In genomic region chr5:157669701-157670097, GRCh38 we compare ENCODE assay signal across 18 cellular contexts. TPM values are rescaled to one million over a fixed set of nuclear protein-coding genes. Genes with fewer than 3 reads are reported as not detected.
DNase-seq lines count a peak whose midpoint lies in the region; ATAC-seq and TF ChIP-seq lines count a peak whose summit lies in the region.
"Had no signal": no experiment of that assay in that cellular context is flagged by ENCODE, and none has a peak within 500 bp of the region (broad histone marks: within the 10 kb centered on the region; RNA-seq: fewer than 3 reads in every experiment).

No MANE protein-coding gene starts in this region.

- peaks cover 5% of the 10 kb centered on the region for H3K9me3 Mint-ChIP-seq in activated CD4-positive, alpha-beta T cell treated with anti-CD3 and anti-CD28 coated beads, Interleukin-2, amount 10 ng/mL, durations not matched to agents 24 days and 14 days
- H3K9me3 Mint-ChIP-seq in effector memory CD8-positive, alpha-beta T cell: no peaks in the 10 kb centered on the region
- H3K9me3 Mint-ChIP-seq in osteocyte (ENCODE audit: unreplicated experiment): no peaks in the 10 kb centered on the region

- H3K36me3 ChIP-seq in PC-3 (ENCODE audit: low read depth, low read length): no peaks in the 10 kb centered on the region
- H3K36me3 ChIP-seq: adrenal gland, lower lobe of right lung, right lobe of liver, tibial nerve had no signal

- peak overlapping the region; percentile 96 for H3K4me3 Mint-ChIP-seq in activated CD4-positive, alpha-beta T cell treated with anti-CD3 and anti-CD28 coated beads, Interleukin-2, amount 10 ng/mL, durations not matched to agents 24 days and 14 days
- peak overlapping the region; percentile 88 to 90 for H3K4me3 Mint-ChIP-seq in effector memory CD8-positive, alpha-beta T cell
- no peak overlapping the region for H3K4me3 Mint-ChIP-seq in osteocyte (ENCODE audit: unreplicated experiment)

- intact Hi-C loops in activated CD4-positive, alpha-beta T cell treated with anti-CD3 and anti-CD28 coated beads, Interleukin-2, amount 10 ng/mL, durations not matched to agents 24 days and 14 days (cut with micrococcal nuclease): loop anchor here (1.0 to 5.0 kb wide), 4 partner anchors 49 to 97 kb away; partner anchors contain the start of gene LSM11
- intact Hi-C loops in PC-3 (cut with micrococcal nuclease): loop anchor here (1.0 to 5.0 kb wide), 8 partner anchors 41 to 297 kb away; partner anchors contain the start of genes ADAM19 and LSM11

- peak overlapping the region; percentile 0 for H3K27ac Mint-ChIP-seq in activated CD4-positive, alpha-beta T cell treated with anti-CD3 and anti-CD28 coated beads, Interleukin-2, amount 10 ng/mL, durations not matched to agents 24 days and 14 days
- H3K27ac Mint-ChIP-seq in effector memory CD8-positive, alpha-beta T cell: peak overlapping the region in 1 of 2 donors; percentile 79
- no peak overlapping the region for H3K27ac Mint-ChIP-seq in osteocyte (ENCODE audit: unreplicated experiment)

- H2AFZ ChIP-seq in PC-3 (ENCODE audit: low read length): no peak overlapping the region

- no peaks in the 10 kb centered on the region for H3F3A ChIP-seq in PC-3 (ENCODE audit: low read length, unreplicated experiment)

- CTCF ChIA-PET in PC-3 (lab: Charles Lee): interaction anchor here (0.5 to 1.1 kb wide), 3 partner anchors 28 to 198 kb away, joined by 3 read pairs; no protein-coding TSS in a partner anchor

- H3K79me2 ChIP-seq in PC-3 (ENCODE audit: low read length): peaks cover 8% of the 10 kb centered on the region; the same call in 1 of the 2 replicates

- no peak for DNase-seq in activated CD4-positive, alpha-beta T cell treated with anti-CD3 and anti-CD28 coated beads, Interleukin-2, amount 10 ng/mL, durations not matched to agents 24 days and 14 days
- no peak for DNase-seq in activated CD4-positive, alpha-beta T cell treated with anti-CD3 and anti-CD28 coated beads, Interleukin-2, amount 50 U/mL, for 48 hours
- DNase-seq in PC-3 (no peak), osteocyte (ENCODE audit: extremely low spot score, unreplicated experiment) (peak; percentile 51), NCI-H187 (lab: John Stamatoyannopoulos, UW) (no peak), SK-N-DZ (ENCODE audit: low spot score) (no peak), D341Med (ENCODE audit: low spot score) (no peak)
- no peak for DNase-seq in effector memory CD8-positive, alpha-beta T cell
- DNase-seq: adrenal gland, lower lobe of right lung, SHP77 treated with DMSO at 0.1 percent for 48 hours had no signal

- no peaks in the 10 kb centered on the region for H3K27me3 ChIP-seq in PC-3 (ENCODE audit: low read length)
- H3K27me3 ChIP-seq: right lobe of liver had no signal

- H4K20me1 ChIP-seq in PC-3 (ENCODE audit: low read length): no peaks in the 10 kb centered on the region

- H3K9me2 ChIP-seq in PC-3 (replicated peaks; ENCODE audit: low read length): no peaks in the 10 kb centered on the region

- peak overlapping the region; percentile 91 for H3K27ac ChIP-seq in PC-3 (ENCODE audit: low read length)
- H3K27ac ChIP-seq: A549, adrenal gland, foreskin keratinocyte, GM23248, lower lobe of right lung, right lobe of liver, tibial nerve had no signal

- TF ChIP-seq CTCF in PC-3 (conservative IDR thresholded peaks at IDR 0.05; ENCODE audit: low read depth, low read length): no peak
- TF ChIP-seq CTCF in osteocyte (IDR thresholded peaks at IDR 0.05): no peak

- peaks cover 31% of the 10 kb centered on the region for H3K4me1 ChIP-seq in PC-3 (ENCODE audit: insufficient read depth, low read length)

- H3K4me2 ChIP-seq in PC-3 (ENCODE audit: low read length): peak overlapping the region; percentile 83

- H3K27me3 Mint-ChIP-seq in activated CD4-positive, alpha-beta T cell treated with anti-CD3 and anti-CD28 coated beads, Interleukin-2, amount 10 ng/mL, durations not matched to agents 24 days and 14 days: peaks cover 17% of the 10 kb centered on the region
- H3K27me3 Mint-ChIP-seq in effector memory CD8-positive, alpha-beta T cell: peaks cover 26 to 40% of the 10 kb centered on the region in 2 donors
- H3K27me3 Mint-ChIP-seq in osteocyte (ENCODE audit: unreplicated experiment): no peaks in the 10 kb centered on the region

- peak overlapping the region; percentile 89 for H3K9ac ChIP-seq in PC-3 (ENCODE audit: low read length)

- peaks cover 1% of the 10 kb centered on the region for H3K36me3 Mint-ChIP-seq in activated CD4-positive, alpha-beta T cell treated with anti-CD3 and anti-CD28 coated beads, Interleukin-2, amount 10 ng/mL, durations not matched to agents 24 days and 14 days (ENCODE audit: low read depth)
- peaks cover 2% of the 10 kb centered on the region for H3K36me3 Mint-ChIP-seq in effector memory CD8-positive, alpha-beta T cell (ENCODE audit: insufficient read depth)
- no peaks in the 10 kb centered on the region for H3K36me3 Mint-ChIP-seq in osteocyte (ENCODE audit: unreplicated experiment)

- POLR2A ChIA-PET in PC-3 (lab: Charles Lee; ENCODE audit: unreplicated experiment): no interaction called here

- no peak for ATAC-seq in PC-3
- no peak for ATAC-seq in effector memory CD8-positive, alpha-beta T cell (replicated peaks)

- no TSS peak for BruUV-seq in PC-3 (replicated peaks; lab: Mats Ljungman, UMichigan)

- no peak overlapping the region for H3K4me3 ChIP-seq in PC-3 (ENCODE audit: low read length)
- H3K4me3 ChIP-seq: adrenal gland, lower lobe of right lung, right lobe of liver had no signal

- H3K4me1 Mint-ChIP-seq in activated CD4-positive, alpha-beta T cell treated with anti-CD3 and anti-CD28 coated beads, Interleukin-2, amount 10 ng/mL, durations not matched to agents 24 days and 14 days: peaks cover 34% of the 10 kb centered on the region
- H3K4me1 Mint-ChIP-seq in effector memory CD8-positive, alpha-beta T cell (ENCODE audit: low read depth in 2 of 2): peaks cover 21 to 22% of the 10 kb centered on the region in 2 donors
- peaks cover 6% of the 10 kb centered on the region for H3K4me1 Mint-ChIP-seq in osteocyte (ENCODE audit: unreplicated experiment)

- H3K9me3 ChIP-seq in PC-3 (ENCODE audit: low read length): no peaks in the 10 kb centered on the region
- H3K9me3 ChIP-seq: A549, adrenal gland, lower lobe of right lung, right lobe of liver, tibial nerve had no signal

RNA-seq across cellular contexts. Expression of gene C5orf52, which starts 1.6 kb away (rescaled TPM):
- 0.42 TPM in 1 of 2 replicates, not detected in the other for total RNA-seq in activated CD4-positive, alpha-beta T cell treated with anti-CD3 and anti-CD28 coated beads, Interleukin-2, amount 10 ng/mL, durations not matched to agents 24 days and 14 days
- 0.84 TPM in 1 of 2 replicates, not detected in the other for total RNA-seq in PC-3 (2014; rRNA removed)
- not detected in 2 replicates for total RNA-seq in osteocyte
- polyA plus RNA-seq in SK-N-DZ (2014; cell fraction: cytosol; rRNA removed): not detected in 2 replicates
- polyA plus RNA-seq in SK-N-DZ (2014; cell fraction: nucleus; rRNA removed): not detected in 2 replicates
- total RNA-seq: adrenal gland, foreskin keratinocyte, GM23248, HT1080, lower lobe of right lung, M059J, right lobe of liver, tibial nerve had no signal
- polyA plus RNA-seq: A549, adrenal gland, foreskin keratinocyte, GM23248 had no signal

RNA-seq across cellular contexts. Expression of gene SOX30, which starts 17.5 kb away (rescaled TPM):
- 0.19 TPM in 1 of 2 replicates, not detected in the other for total RNA-seq in activated CD4-positive, alpha-beta T cell treated with anti-CD3 and anti-CD28 coated beads, Interleukin-2, amount 10 ng/mL, durations not matched to agents 24 days and 14 days
- total RNA-seq in PC-3 (2014; rRNA removed): 0.51 TPM in 1 of 2 replicates, not detected in the other
- total RNA-seq in osteocyte: not detected in 2 replicates
- not detected in 2 replicates for polyA plus RNA-seq in SK-N-DZ (2014; cell fraction: cytosol; rRNA removed)
- not detected in 2 replicates for polyA plus RNA-seq in SK-N-DZ (2014; cell fraction: nucleus; rRNA removed)
- total RNA-seq: GM23248, HT1080, lower lobe of right lung had no signal
